32 cellular contexts compared by ENCODE assay signal in genomic region chr2:7061436-7061779, GRCh38.
"Had no signal": no experiment of that assay in that cellular context is flagged by ENCODE, and none has a peak within 500 bp of the region (broad histone marks: within the 10 kb centered on the region; RNA-seq: fewer than 3 reads in every experiment).

No MANE protein-coding gene starts in this region.

- H3K27me3 Mint-ChIP-seq: activated B cell treated with CpG ODN at 0.5 μM for 24 hours; activated CD4-positive, alpha-beta memory T cell treated with anti-CD3 and anti-CD28 coated beads for 36 hours had no signal

- H3K27ac ChIP-seq: adrenal gland, brain microvascular endothelial cell, VCaP had no signal

- H3K4me3 Mint-ChIP-seq: activated B cell treated with CpG ODN at 0.5 μM for 24 hours; activated CD4-positive, alpha-beta memory T cell treated with anti-CD3 and anti-CD28 coated beads for 36 hours; activated naive CD4-positive, alpha-beta T cell treated with anti-CD3 and anti-CD28 coated beads for 36 hours; activated T-cell treated with anti-CD3 and anti-CD28 coated beads, Interleukin-2, amount 50 U/mL, for 4 hours; activated T-helper 1 cell treated with anti-CD3 and anti-CD28 coated beads, Interleukin-12 subunit alpha, Interleukin-12 subunit beta, Interleukin-2, Interleukin-4 antibody, amounts not matched to agents 30 ng/mL and 10 ng/mL and 1 ng/mL, durations not matched to agents 14 hours and 24 hours and 36 hours had no signal

- DNase-seq: activated B cell treated with CpG ODN at 0.5 μM for 24 hours; activated CD4-positive, alpha-beta memory T cell treated with anti-CD3 and anti-CD28 coated beads for 36 hours; activated CD4-positive, alpha-beta T cell treated with anti-CD3 and anti-CD28 coated beads for 4 hours; activated CD4-positive, alpha-beta T cell treated with anti-CD3 and anti-CD28 coated beads, Interleukin-2, amount 50 U/mL, for 1 hour; activated CD4-positive, CD25-positive, alpha-beta regulatory T cell treated with anti-CD3 and anti-CD28 coated beads, Interleukin-2, amount 50 U/mL, for 72 hours; activated CD8-positive, alpha-beta memory T cell treated with anti-CD3 and anti-CD28 coated beads, Interleukin-2, amount 50 U/mL, for 4 hours; activated gamma-delta T cell treated with Interleukin-2 at 50 U/mL for 16 hours; activated naive CD4-positive, alpha-beta T cell treated with anti-CD3 and anti-CD28 coated beads for 36 hours; activated T-cell treated with anti-CD3 and anti-CD28 coated beads for 4 hours; activated T-cell treated with anti-CD3 and anti-CD28 coated beads, Interleukin-2, amount 50 U/mL, for 4 hours; adrenal gland; brain microvascular endothelial cell; NCI-H1092 treated with DMSO at 0.1 percent for 48 hours; NCI-H1417; NCI-H146; NCI-H187; NCI-H2029 treated with DMSO at 0.1 percent for 48 hours; NCI-H2107; NCI-H2171; NCI-H446; NCI-H510A treated with DMSO at 0.1 percent for 48 hours; NCI-H69; NK-92 treated with Interleukin-12 subunit alpha and Interleukin-12 subunit beta, amount 100 ng/mL, for 24 hours; Right ventricle myocardium superior; SW 1271; T-helper 1 cell; T-helper 2 cell; T-helper 9 cell had no signal

- H3K36me3 ChIP-seq: adrenal gland, brain microvascular endothelial cell had no signal

- H3K9me3 ChIP-seq: adrenal gland had no signal

- H3K4me3 ChIP-seq: adrenal gland, K562 had no signal

- H3K9me3 Mint-ChIP-seq: activated T-helper 1 cell treated with anti-CD3 and anti-CD28 coated beads, Interleukin-12 subunit alpha, Interleukin-12 subunit beta, Interleukin-2, Interleukin-4 antibody, amounts not matched to agents 30 ng/mL and 10 ng/mL and 1 ng/mL, durations not matched to agents 14 hours and 24 hours and 36 hours had no signal

- ATAC-seq: activated naive CD4-positive, alpha-beta T cell treated with anti-CD3 and anti-CD28 coated beads, Interleukin-2, amount 50 U/mL, for 72 hours; activated T-cell treated with anti-CD3 and anti-CD28 coated beads, Interleukin-2, amount 50 U/mL, for 4 hours; K562 had no signal

- H3K27me3 ChIP-seq: adrenal gland, brain microvascular endothelial cell had no signal

- H3K27ac Mint-ChIP-seq: activated B cell treated with CpG ODN at 0.5 μM for 24 hours; activated CD4-positive, alpha-beta memory T cell treated with anti-CD3 and anti-CD28 coated beads for 36 hours; activated naive CD4-positive, alpha-beta T cell treated with anti-CD3 and anti-CD28 coated beads for 36 hours; activated T-helper 1 cell treated with anti-CD3 and anti-CD28 coated beads, Interleukin-12 subunit alpha, Interleukin-12 subunit beta, Interleukin-2, Interleukin-4 antibody, amounts not matched to agents 30 ng/mL and 10 ng/mL and 1 ng/mL, durations not matched to agents 14 hours and 24 hours and 36 hours had no signal
